15 cellular contexts compared by ENCODE assay signal in the genomic region with DNA sequence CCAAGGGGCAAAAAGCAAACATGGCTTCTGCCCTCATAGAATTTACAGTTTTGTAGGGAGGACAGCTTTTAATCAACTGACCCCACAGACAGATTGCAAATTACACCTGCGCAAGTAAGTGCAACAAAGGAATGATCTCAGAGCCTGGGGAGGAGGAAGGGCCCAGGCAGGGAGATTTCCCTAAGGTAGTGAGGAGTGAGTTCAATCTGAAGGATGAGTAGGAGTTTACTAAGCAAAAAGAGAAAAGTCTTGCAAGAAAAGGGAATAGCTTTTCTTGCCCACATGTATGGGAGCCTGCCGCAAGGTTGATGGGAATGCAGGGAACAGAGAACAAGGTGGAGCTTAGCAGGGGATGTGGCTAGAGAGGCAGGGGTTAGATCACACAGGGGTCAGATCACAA. TPM values are rescaled to one million over a fixed set of nuclear protein-coding genes. Genes with fewer than 3 reads are reported as not detected.
DNase-seq lines count a peak whose midpoint lies in the region; ATAC-seq, FAIRE-seq and TF ChIP-seq lines count a peak whose summit lies in the region.
"Had no signal": no experiment of that assay in that cellular context is flagged by ENCODE, and none has a peak within 500 bp of the region (broad histone marks: within the 10 kb centered on the region; RNA-seq: fewer than 3 reads in every experiment).

No MANE protein-coding gene starts in this region.

- peaks cover 21% of the 10 kb centered on the region for H3K4me1 ChIP-seq in CD8-positive, alpha-beta T cell (ENCODE audit: insufficient read depth, low read length)
- peaks cover 10% of the 10 kb centered on the region for H3K4me1 ChIP-seq in HEK293 (ENCODE audit: control insufficient read depth, insufficient read depth, low read length)
- peaks cover 55% of the 10 kb centered on the region for H3K4me1 ChIP-seq in HepG2 (ENCODE audit: insufficient read depth, low read length)

- TF ChIP-seq RAD21 in HepG2 (CRISPR knock-in tag; IDR thresholded peaks at IDR 0.05), result no peak

- WGBS in HepG2 (ENCODE audit: low lambda C conversion rate), result 100% methylated on average over 2 of the region's 2 CpGs

- no peak for ATAC-seq in CD8-positive, alpha-beta T cell
- ATAC-seq in HG03520 (IDR thresholded peaks at IDR 0.05; ENCODE audit: unreplicated experiment) (no peak), HepG2 (no peak)
- ATAC-seq: left cardiac atrium had no signal

- POLR2A ChIA-PET in CD8-positive, alpha-beta T cell (lab: Charles Lee), result interaction anchor here (1.0 kb wide), 1 partner anchor 41 kb away, joined by 3 read pairs; no protein-coding TSS in a partner anchor
- POLR2A ChIA-PET in HEK293 (lab: Yijun Ruan, JAX), result interaction anchor here (1.0 to 2.8 kb wide), 3 partner anchors 64 to 67 kb away, joined by 3 to 45 read pairs (median 8); no protein-coding TSS in a partner anchor
- POLR2A ChIA-PET in HepG2 (lab: Yijun Ruan, JAX), result interaction anchor here (1.1 to 6.8 kb wide), 4 partner anchors 9 to 65 kb away, joined by 3 to 158 read pairs (median 8); no protein-coding TSS in a partner anchor

- no peaks in the 10 kb centered on the region for H3K27me3 ChIP-seq in CD8-positive, alpha-beta T cell (ENCODE audit: insufficient read depth, low read length)
- no peaks in the 10 kb centered on the region; a peak in 1 of 5 replicates for H3K27me3 ChIP-seq in HepG2 (ENCODE audit: control insufficient read depth in 1 of 2, insufficient read depth in 2 of 2, low read length in 2 of 2)
- H3K27me3 ChIP-seq: BLaER1 had no signal

- no peak for TF ChIP-seq EP300 in HepG2 (IDR thresholded peaks at IDR 0.05; ENCODE audit: low read depth in 2 of 2, low read length in 2 of 2)
- TF ChIP-seq EP300 in HepG2 (CRISPR knock-in tag; IDR thresholded peaks at IDR 0.05; ENCODE audit: borderline replicate concordance), result no peak

- H3K27ac ChIP-seq in CD8-positive, alpha-beta T cell (ENCODE audit: low read depth, low read length), result no peak overlapping the region
- H3K27ac ChIP-seq in HEK293 (ENCODE audit: extremely low read depth, low read depth, low read length) (peak overlapping the region; percentile 22; the same call in 1 of the 2 replicates), HepG2 (ENCODE audit: extremely low read length, insufficient read depth, low read length) (no peak overlapping the region)
- H3K27ac ChIP-seq: BLaER1, prostate gland had no signal

- no peak for TF ChIP-seq CTCF in CD8-positive, alpha-beta T cell (IDR thresholded peaks at IDR 0.05)
- TF ChIP-seq CTCF in HEK293 (tag by site-specific recombination; IDR thresholded peaks at IDR 0.05) (no peak), brain (conservative IDR thresholded peaks at IDR 0.05) (no peak), nephron progenitor cell (IDR thresholded peaks at IDR 0.05) (no peak), HepG2 (CRISPR knock-in tag; IDR thresholded peaks at IDR 0.05) (no peak)

- no peaks in the 10 kb centered on the region for H3K9me3 Mint-ChIP-seq in CD8-positive, alpha-beta T cell
- no peaks in the 10 kb centered on the region for H3K9me3 Mint-ChIP-seq in brain
- H3K9me3 Mint-ChIP-seq in nephron progenitor cell, result no peaks in the 10 kb centered on the region

- H3K9me3 ChIP-seq in CD8-positive, alpha-beta T cell (ENCODE audit: low read length), result no peaks in the 10 kb centered on the region
- H3K9me3 ChIP-seq in HEK293 (ENCODE audit: control insufficient read depth, insufficient read depth, low read depth, low read length) (no peaks in the 10 kb centered on the region), HepG2 (ENCODE audit: low read length) (no peaks in the 10 kb centered on the region)
- H3K9me3 ChIP-seq: BLaER1, prostate gland had no signal

- no peak for FAIRE-seq in HepG2 (lab: Jason Lieb, UNC)

- H3K9ac ChIP-seq in HepG2 (ENCODE audit: insufficient read depth, low read depth, low read length), result no peak overlapping the region
- H3K9ac ChIP-seq: BLaER1 had no signal

- no peak for DNase-seq in CD8-positive, alpha-beta T cell
- DNase-seq in nephron progenitor cell (no peak), dermis blood vessel endothelial cell (no peak), HepG2 (ENCODE audit: low spot score) (no peak)
- DNase-seq: left cardiac atrium, NCI-H2029, NCI-H510A, OCI-M1, substantia nigra had no signal

- CTCF ChIA-PET in CD8-positive, alpha-beta T cell (lab: Charles Lee), result interaction anchor here (1.1 to 13.8 kb wide), 16 partner anchors 9 to 79 kb away, joined by 3 to 320 read pairs (median 11); no protein-coding TSS in a partner anchor
- CTCF ChIA-PET in HEK293 (lab: Yijun Ruan, JAX), result interaction anchor here (0.6 to 11.1 kb wide), 23 partner anchors 11 to 318 kb away, joined by 3 to 324 read pairs (median 8); no protein-coding TSS in a partner anchor
- CTCF ChIA-PET in HepG2 (lab: Yijun Ruan, JAX; ENCODE audit: low intra/inter-chr PET ratio, low total read pairs), result interaction anchor here (1.0 to 4.0 kb wide), 2 partner anchors 16 to 65 kb away, joined by 3 to 51 read pairs; no protein-coding TSS in a partner anchor

- peaks cover 12% of the 10 kb centered on the region; the same call in 1 of the 2 replicates for H4K20me1 ChIP-seq in HepG2 (ENCODE audit: insufficient read depth, low read length)

- H3K36me3 Mint-ChIP-seq in CD8-positive, alpha-beta T cell, result peaks cover 6% of the 10 kb centered on the region
- H3K36me3 Mint-ChIP-seq in brain, result no peaks in the 10 kb centered on the region
- H3K36me3 Mint-ChIP-seq in nephron progenitor cell (ENCODE audit: low read depth), result no peaks in the 10 kb centered on the region

- in situ Hi-C loops in HepG2 (cut with HindIII; ENCODE audit: extremely low pct_ligation_motif_present, low pct_unique_long_range_greater_than_20kb), result no loop called here

- no peak overlapping the region for H3K4me3 ChIP-seq in CD8-positive, alpha-beta T cell (ENCODE audit: low read depth, low read length)
- H3K4me3 ChIP-seq in HEK293 (ENCODE audit: low read depth, low read length) (no peak overlapping the region), HepG2 (replicated peaks in 1 of 3; ENCODE audit: insufficient read depth in 1 of 3, low read depth in 2 of 3, low read length in 3 of 3) (no peak overlapping the region)
- H3K4me3 ChIP-seq: BLaER1, prostate gland had no signal

- intact Hi-C loops in CD8-positive, alpha-beta T cell (cut with DNase I, micrococcal nuclease), result loop anchor here in 1 of 2 experiments (5.0 to 10.0 kb wide), 4 partner anchors 53 to 1405 kb away; a partner anchor contains a TSS
- intact Hi-C loops in HepG2 (cut with micrococcal nuclease; ENCODE audit: unreplicated experiment), result no loop called here

- no peaks in the 10 kb centered on the region for H3K27me3 Mint-ChIP-seq in CD8-positive, alpha-beta T cell (ENCODE audit: low read depth)
- H3K27me3 Mint-ChIP-seq in brain, result peaks cover 2% of the 10 kb centered on the region
- H3K27me3 Mint-ChIP-seq in nephron progenitor cell (ENCODE audit: low read depth, poor library complexity), result peaks cover 4% of the 10 kb centered on the region

- no peak overlapping the region for H3K4me2 ChIP-seq in HepG2 (ENCODE audit: low read depth, low read length)
- H3K4me2 ChIP-seq: BLaER1 had no signal

- peaks cover 27% of the 10 kb centered on the region for H3K79me2 ChIP-seq in HepG2 (ENCODE audit: insufficient read depth, low read length)

- no peak overlapping the region for H2AFZ ChIP-seq in HepG2 (ENCODE audit: low read length)

- no peak for TF ChIP-seq POLR2A in HepG2 (IDR thresholded peaks at IDR 0.05; ENCODE audit: insufficient read depth in 1 of 2, low read depth in 2 of 2, low read length in 2 of 2)

- H3K27ac Mint-ChIP-seq in CD8-positive, alpha-beta T cell, result no peak overlapping the region
- H3K27ac Mint-ChIP-seq in brain, result peak overlapping the region; percentile 37 to 99 (median 70)
- peak overlapping the region; percentile 78 for H3K27ac Mint-ChIP-seq in nephron progenitor cell

- no peaks in the 10 kb centered on the region for H3K36me3 ChIP-seq in CD8-positive, alpha-beta T cell (ENCODE audit: insufficient read depth, low read length)
- H3K36me3 ChIP-seq in HEK293 (ENCODE audit: control insufficient read depth in 2 of 2, insufficient read depth in 1 of 2, low read length in 2 of 2) (no peaks in the 10 kb centered on the region), HepG2 (replicated peaks in 1 of 2; ENCODE audit: control insufficient read depth in 1 of 2, insufficient read depth in 2 of 2, low read length in 2 of 2) (no peaks in the 10 kb centered on the region)
- H3K36me3 ChIP-seq: BLaER1, prostate gland had no signal

- BruUV-seq in HepG2 (replicated peaks; lab: Mats Ljungman, UMichigan), result no TSS peak

- peaks cover 32% of the 10 kb centered on the region for H3K4me1 Mint-ChIP-seq in CD8-positive, alpha-beta T cell (ENCODE audit: low read depth)
- peaks cover 49% of the 10 kb centered on the region for H3K4me1 Mint-ChIP-seq in brain
- peaks cover 48% of the 10 kb centered on the region for H3K4me1 Mint-ChIP-seq in nephron progenitor cell

- peak overlapping the region; percentile 94 for H3K4me3 Mint-ChIP-seq in CD8-positive, alpha-beta T cell
- H3K4me3 Mint-ChIP-seq in brain (peak overlapping the region in 4 of 5 experiments; percentile 40 to 95 (median 77)), nephron progenitor cell (peak overlapping the region; percentile 41)

RNA-seq across cellular contexts. Expression of a gene that starts 1.6 kb away (rescaled TPM):
- total RNA-seq in CD8-positive, alpha-beta T cell, result 10 to 100 TPM; 10.6 to 11.4 TPM
- polyA plus RNA-seq in brain (ENCODE audit: insufficient read depth, low read depth, low replicate concordance), result 35.3 TPM
- total RNA-seq in dermis blood vessel endothelial cell, result 7.0 and 8.3 TPM in 2 replicates
- 24.0 and 24.2 TPM in 2 replicates for total RNA-seq in HepG2 (2016; rRNA removed; fragmentation: Illumina TruSeq; extraction: Trizol)
- total RNA-seq in HepG2 (2016; cell fraction: cytosol; rRNA removed; fragmentation: Illumina TruSeq; extraction: Trizol; ENCODE audit: low read depth), result 19.2 and 21.2 TPM in 2 replicates
- 20.1 and 23.6 TPM in 2 replicates for total RNA-seq in HepG2 (2016; cell fraction: insoluble cytoplasmic fraction; rRNA removed; fragmentation: Illumina TruSeq; extraction: Trizol)
- total RNA-seq in HepG2 (2016; cell fraction: membrane; rRNA removed; fragmentation: Illumina TruSeq; extraction: Trizol), result 13.4 and 14.5 TPM in 2 replicates
- total RNA-seq in HepG2 (2016; cell fraction: nucleus; rRNA removed; fragmentation: Illumina TruSeq; extraction: Trizol), result 17.8 and 25.0 TPM in 2 replicates
- 17.8 and 19.2 TPM in 2 replicates for polyA plus RNA-seq in HepG2 (2011; rRNA removed)
- 11.8 and 11.9 TPM in 2 replicates for polyA plus RNA-seq in HepG2 (2011; cell fraction: cytosol; rRNA removed)
- 26.2 and 27.3 TPM in 2 replicates for polyA plus RNA-seq in HepG2 (2011; cell fraction: nucleus; rRNA removed)
- polyA plus RNA-seq in HepG2 (2012), result 18.6 and 19.8 TPM in 2 replicates
- polyA plus RNA-seq in HepG2 (2016; cell fraction: cytosol; fragmentation: Illumina TruSeq; extraction: Trizol; ENCODE audit: low read depth), result 2.0 and 3.0 TPM in 2 replicates
- polyA plus RNA-seq in HepG2 (2016; cell fraction: insoluble cytoplasmic fraction; fragmentation: Illumina TruSeq; extraction: Trizol; ENCODE audit: low read depth), result 11.1 and 12.4 TPM in 2 replicates
- polyA plus RNA-seq in HepG2 (2016; cell fraction: membrane; fragmentation: Illumina TruSeq; extraction: Trizol; ENCODE audit: low read depth), result 4.1 and 5.3 TPM in 2 replicates
- 26.3 and 28.1 TPM in 2 replicates for polyA plus RNA-seq in HepG2 (2016; cell fraction: nucleus; fragmentation: Illumina TruSeq; extraction: Trizol; ENCODE audit: insufficient read depth, low read depth)
- 39.7 and 48.1 TPM in 2 replicates for polyA minus RNA-seq in HepG2 (2011; rRNA and poly(A)+ RNA removed; ENCODE audit: low replicate concordance)
- 14.7 and 15.5 TPM in 2 replicates for polyA minus RNA-seq in HepG2 (2011; cell fraction: cytosol; rRNA and poly(A)+ RNA removed)
- polyA minus RNA-seq in HepG2 (2011; cell fraction: nucleus; rRNA and poly(A)+ RNA removed), result 24.3 and 29.0 TPM in 2 replicates

RNA-seq across cellular contexts. Expression of a gene that starts 6.3 kb away (rescaled TPM):
- total RNA-seq in CD8-positive, alpha-beta T cell, result under 1 TPM in 1 of 2 experiments, not detected in 1; 0.56 TPM
- polyA plus RNA-seq in brain (ENCODE audit: insufficient read depth, low read depth, low replicate concordance), result 1.2 TPM
- not detected in 2 replicates for total RNA-seq in dermis blood vessel endothelial cell
- total RNA-seq in HepG2 (2016; rRNA removed; fragmentation: Illumina TruSeq; extraction: Trizol), result 0.07 TPM in 1 of 2 replicates, not detected in the other
- total RNA-seq in HepG2 (2016; cell fraction: cytosol; rRNA removed; fragmentation: Illumina TruSeq; extraction: Trizol; ENCODE audit: low read depth), result not detected in 2 replicates
- 0.02 TPM in 1 of 2 replicates, not detected in the other for total RNA-seq in HepG2 (2016; cell fraction: insoluble cytoplasmic fraction; rRNA removed; fragmentation: Illumina TruSeq; extraction: Trizol)
- not detected in 2 replicates for total RNA-seq in HepG2 (2016; cell fraction: membrane; rRNA removed; fragmentation: Illumina TruSeq; extraction: Trizol)
- total RNA-seq in HepG2 (2016; cell fraction: nucleus; rRNA removed; fragmentation: Illumina TruSeq; extraction: Trizol), result 0.13 TPM in 1 of 2 replicates, not detected in the other
- 0.03 and 0.08 TPM in 2 replicates for polyA plus RNA-seq in HepG2 (2011; rRNA removed)
- polyA plus RNA-seq in HepG2 (2011; cell fraction: cytosol; rRNA removed), result 0.01 and 0.04 TPM in 2 replicates
- 0.14 and 0.16 TPM in 2 replicates for polyA plus RNA-seq in HepG2 (2011; cell fraction: nucleus; rRNA removed)
- 0.04 and 0.08 TPM in 2 replicates for polyA plus RNA-seq in HepG2 (2012)
- not detected in 2 replicates for polyA plus RNA-seq in HepG2 (2016; cell fraction: cytosol; fragmentation: Illumina TruSeq; extraction: Trizol; ENCODE audit: low read depth)
- polyA plus RNA-seq in HepG2 (2016; cell fraction: insoluble cytoplasmic fraction; fragmentation: Illumina TruSeq; extraction: Trizol; ENCODE audit: low read depth), result not detected in 2 replicates
- polyA plus RNA-seq in HepG2 (2016; cell fraction: membrane; fragmentation: Illumina TruSeq; extraction: Trizol; ENCODE audit: low read depth), result not detected in 2 replicates
- 0.09 TPM in 1 of 2 replicates, not detected in the other for polyA plus RNA-seq in HepG2 (2016; cell fraction: nucleus; fragmentation: Illumina TruSeq; extraction: Trizol; ENCODE audit: insufficient read depth, low read depth)
- 0.05 and 0.06 TPM in 2 replicates for polyA minus RNA-seq in HepG2 (2011; rRNA and poly(A)+ RNA removed; ENCODE audit: low replicate concordance)
- polyA minus RNA-seq in HepG2 (2011; cell fraction: cytosol; rRNA and poly(A)+ RNA removed), result 0.10 TPM in 1 of 2 replicates, not detected in the other
- 0.12 TPM in 1 of 2 replicates, not detected in the other for polyA minus RNA-seq in HepG2 (2011; cell fraction: nucleus; rRNA and poly(A)+ RNA removed)
- polyA plus RNA-seq: fibroblast of lung had no signal

RNA-seq across cellular contexts. Expression of a gene that starts 53.1 kb away (rescaled TPM):
- total RNA-seq in CD8-positive, alpha-beta T cell, result 10 to 100 TPM; 15.4 TPM
- polyA plus RNA-seq in brain (ENCODE audit: insufficient read depth, low read depth, low replicate concordance) (44.3 TPM), HepG2 (2011; rRNA removed) (124 and 157 TPM in 2 replicates)
- total RNA-seq in dermis blood vessel endothelial cell (37.8 and 39.6 TPM in 2 replicates), HepG2 (2016; rRNA removed; fragmentation: Illumina TruSeq; extraction: Trizol) (89.5 and 130 TPM in 2 replicates)
- 39.9 and 40.5 TPM in 2 replicates for total RNA-seq in HepG2 (2016; cell fraction: cytosol; rRNA removed; fragmentation: Illumina TruSeq; extraction: Trizol; ENCODE audit: low read depth)
- total RNA-seq in HepG2 (2016; cell fraction: insoluble cytoplasmic fraction; rRNA removed; fragmentation: Illumina TruSeq; extraction: Trizol), result 89.7 and 136 TPM in 2 replicates
- total RNA-seq in HepG2 (2016; cell fraction: membrane; rRNA removed; fragmentation: Illumina TruSeq; extraction: Trizol), result 92.4 and 101 TPM in 2 replicates
- total RNA-seq in HepG2 (2016; cell fraction: nucleus; rRNA removed; fragmentation: Illumina TruSeq; extraction: Trizol), result 47.1 and 50.4 TPM in 2 replicates
- 121 and 150 TPM in 2 replicates for polyA plus RNA-seq in HepG2 (2011; cell fraction: cytosol; rRNA removed)
- polyA plus RNA-seq in HepG2 (2011; cell fraction: nucleus; rRNA removed), result 27.4 and 36.1 TPM in 2 replicates
- 95.8 and 105 TPM in 2 replicates for polyA plus RNA-seq in HepG2 (2012)
- polyA plus RNA-seq in HepG2 (2016; cell fraction: cytosol; fragmentation: Illumina TruSeq; extraction: Trizol; ENCODE audit: low read depth), result 55.8 and 62.5 TPM in 2 replicates
- polyA plus RNA-seq in HepG2 (2016; cell fraction: insoluble cytoplasmic fraction; fragmentation: Illumina TruSeq; extraction: Trizol; ENCODE audit: low read depth), result 191 and 196 TPM in 2 replicates
- 108 and 122 TPM in 2 replicates for polyA plus RNA-seq in HepG2 (2016; cell fraction: membrane; fragmentation: Illumina TruSeq; extraction: Trizol; ENCODE audit: low read depth)
- polyA plus RNA-seq in HepG2 (2016; cell fraction: nucleus; fragmentation: Illumina TruSeq; extraction: Trizol; ENCODE audit: insufficient read depth, low read depth), result 78.5 and 84.6 TPM in 2 replicates
- polyA minus RNA-seq in HepG2 (2011; rRNA and poly(A)+ RNA removed; ENCODE audit: low replicate concordance), result 71.4 and 88.7 TPM in 2 replicates
- 60.8 and 62.0 TPM in 2 replicates for polyA minus RNA-seq in HepG2 (2011; cell fraction: cytosol; rRNA and poly(A)+ RNA removed)
- 30.0 and 40.5 TPM in 2 replicates for polyA minus RNA-seq in HepG2 (2011; cell fraction: nucleus; rRNA and poly(A)+ RNA removed)

Comparison
In these comparisons a context has a peak if more than half of its experiments do, and no peak if none do; other contexts are left out.
1. H3K4me3 Mint-ChIP-seq: peak in every context shown above with its lines; median percentile 94 in CD8-positive, alpha-beta T cell; 77 in brain; 41 in nephron progenitor cell.